In the genomic region with DNA sequence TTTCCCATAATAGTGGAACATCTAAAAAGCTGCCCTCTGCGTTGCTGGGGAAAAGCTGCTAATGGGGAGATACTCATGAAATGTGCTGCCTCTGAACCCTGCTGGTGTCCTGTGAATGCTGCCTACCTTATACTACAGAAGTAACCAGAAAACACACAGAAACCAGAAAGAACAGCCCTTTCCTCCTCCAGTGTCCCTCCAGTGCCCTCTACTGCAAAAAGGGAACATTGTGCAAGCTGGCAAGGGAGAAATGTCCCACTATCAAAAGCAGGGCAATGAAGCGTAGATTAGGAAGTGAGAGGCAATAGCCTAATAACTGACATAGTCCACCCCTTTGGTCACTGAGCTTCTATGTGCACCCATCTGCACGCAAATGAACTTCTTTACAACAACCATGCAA, we compare ENCODE assay signal across 10 cellular contexts.
DNase-seq lines count a peak whose midpoint lies in the region; ATAC-seq, FAIRE-seq and TF ChIP-seq lines count a peak whose summit lies in the region.
"Had no signal": no experiment of that assay in that cellular context is flagged by ENCODE, and none has a peak within 500 bp of the region (broad histone marks: within the 10 kb centered on the region; RNA-seq: fewer than 3 reads in every experiment).

No MANE protein-coding gene starts in this region.

- intact Hi-C loops in mucosa of descending colon (cut with DNase I, micrococcal nuclease), result no loop called here
- intact Hi-C loops in left cardiac atrium (cut with DNase I), result no loop called here

- H3K36me3 ChIP-seq in bronchial epithelial cell (ENCODE audit: control insufficient read depth, insufficient read depth, low read length) (no peaks in the 10 kb centered on the region), mucosa of descending colon (ENCODE audit: low read depth) (no peaks in the 10 kb centered on the region)
- H3K36me3 ChIP-seq: neutrophil had no signal

- DNase-seq in DMS53 (lab: John Stamatoyannopoulos, UW) (peak; percentile 71), MV-4-11 (lab: John Stamatoyannopoulos, UW) (peak; percentile 20), bronchial epithelial cell (ENCODE audit: low read depth) (peak; percentile 21), mucosa of descending colon (no peak), germinal center (ENCODE audit: low spot score) (no peak), left cardiac atrium (no peak)
- DNase-seq in activated CD8-positive, alpha-beta memory T cell treated with anti-CD3 and anti-CD28 coated beads, Interleukin-2, amount 50 U/mL, for 48 hours, result no peak

- ATAC-seq in mucosa of descending colon (peak; percentile 31), left cardiac atrium (no peak), HG02870 (IDR thresholded peaks at IDR 0.05; ENCODE audit: unreplicated experiment) (no peak)
- ATAC-seq: stimulated activated effector memory CD8-positive, alpha-beta T cell treated with anti-CD3 and anti-CD28 coated beads, Interleukin-12 subunit alpha, Interleukin-12 subunit beta, amount 100 ng/mL, for 72 hours had no signal

- no peak for FAIRE-seq in bronchial epithelial cell (lab: Jason Lieb, UNC)

- H3K27me3 ChIP-seq in bronchial epithelial cell (ENCODE audit: control insufficient read depth, insufficient read depth, low read length), result no peaks in the 10 kb centered on the region
- H3K27me3 ChIP-seq: neutrophil had no signal

- H3K9me3 ChIP-seq in mucosa of descending colon, result no peaks in the 10 kb centered on the region
- H3K9me3 ChIP-seq: neutrophil had no signal

- no peak overlapping the region for H3K4me3 ChIP-seq in bronchial epithelial cell (ENCODE audit: low read depth, low read length)
- no peak overlapping the region for H3K4me3 ChIP-seq in mucosa of descending colon

- H3K4me1 ChIP-seq in mucosa of descending colon (ENCODE audit: low read depth), result no peaks in the 10 kb centered on the region

- peak; percentile 50 for TF ChIP-seq CTCF in bronchial epithelial cell (IDR thresholded peaks at IDR 0.05; ENCODE audit: insufficient read depth, low read length, severe bottlenecking)
- TF ChIP-seq CTCF in mucosa of descending colon (IDR thresholded peaks at IDR 0.05), result no peak

Comparison
In these comparisons a context has a peak if more than half of its experiments do, and no peak if none do; other contexts are left out.
1. DNase-seq: peak in DMS53 (single experiment), MV-4-11 (single experiment) and bronchial epithelial cell (single experiment); none in mucosa of descending colon (0 of 3), activated CD8-positive, alpha-beta memory T cell treated with anti-CD3 and anti-CD28 coated beads, Interleukin-2, amount 50 U/mL, for 48 hours (single experiment), germinal center (single experiment) and left cardiac atrium (single experiment).